Comparison of ENCODE assay signal across 28 cellular contexts in the genomic region with DNA sequence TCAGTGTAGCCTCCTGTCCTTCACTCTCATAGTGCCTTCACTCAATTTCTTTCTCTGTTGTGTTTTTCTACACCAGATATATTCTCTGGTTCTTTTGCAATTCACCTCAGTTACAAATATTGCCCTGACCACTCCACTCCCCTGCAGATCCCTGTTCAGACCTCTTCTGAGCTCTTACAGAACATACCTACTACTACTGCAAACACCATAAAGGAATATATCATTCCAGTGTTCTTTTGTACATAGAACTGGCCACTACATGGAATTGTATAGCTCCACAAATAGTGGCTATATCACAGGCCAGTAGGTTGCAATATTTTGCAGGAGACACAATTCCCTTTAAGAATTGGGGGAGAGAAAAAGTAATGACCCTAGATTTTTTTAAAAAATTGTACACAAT. TPM values are rescaled to one million over a fixed set of nuclear protein-coding genes. Genes with fewer than 3 reads are reported as not detected.
"Had no signal": no experiment of that assay in that cellular context is flagged by ENCODE, and none has a peak within 500 bp of the region (broad histone marks: within the 10 kb centered on the region; RNA-seq: fewer than 3 reads in every experiment).

No MANE protein-coding gene starts in this region.

- H3K27ac Mint-ChIP-seq: effector memory CD8-positive, alpha-beta T cell; natural killer cell; stimulated activated naive CD8-positive, alpha-beta T cell treated with anti-CD3 and anti-CD28 coated beads, Interleukin-15, amount 100 ng/mL, for 72 hours had no signal

- H3K4me3 Mint-ChIP-seq: effector memory CD8-positive, alpha-beta T cell; natural killer cell; stimulated activated naive CD8-positive, alpha-beta T cell treated with anti-CD3 and anti-CD28 coated beads, Interleukin-15, amount 100 ng/mL, for 72 hours had no signal

- DNase-seq: dermis blood vessel endothelial cell; effector memory CD8-positive, alpha-beta T cell; erythroblast; esophagus squamous epithelium; glutamatergic neuron; heart right ventricle; hippocampal formation; left cardiac atrium; mammary epithelial cell; mesendoderm; midbrain; natural killer cell; occipital lobe; ovary; posterior cingulate gyrus; psoas muscle; stimulated activated CD4-positive, alpha-beta T cell treated with anti-CD3 and anti-CD28 coated beads, Interleukin-15, amount 100 ng/mL, for 24 hours; stimulated activated CD4-positive, alpha-beta T cell treated with anti-CD3 and anti-CD28 coated beads, Interleukin-2, amount 100 ng/mL, for 48 hours; stimulated activated naive CD4-positive, alpha-beta T cell; stimulated activated naive CD8-positive, alpha-beta T cell treated with anti-CD3 and anti-CD28 coated beads, Interleukin-15, amount 100 ng/mL, for 72 hours; upper lobe of left lung; uterus had no signal

- H3K9me3 ChIP-seq: esophagus squamous epithelium, heart right ventricle, ovary, psoas muscle, right atrium auricular region, suprapubic skin, upper lobe of left lung, uterus had no signal

- H3K27me3 ChIP-seq: esophagus squamous epithelium, heart right ventricle, ovary, right atrium auricular region, suprapubic skin, upper lobe of left lung, uterus had no signal

- H3K9me3 Mint-ChIP-seq: natural killer cell; stimulated activated naive CD8-positive, alpha-beta T cell treated with anti-CD3 and anti-CD28 coated beads, Interleukin-15, amount 100 ng/mL, for 72 hours had no signal

- H3K36me3 Mint-ChIP-seq: natural killer cell had no signal

- H3K4me1 Mint-ChIP-seq: natural killer cell; stimulated activated naive CD8-positive, alpha-beta T cell treated with anti-CD3 and anti-CD28 coated beads, Interleukin-15, amount 100 ng/mL, for 72 hours had no signal

- FAIRE-seq: endometrium had no signal

- H3K4me1 ChIP-seq: heart right ventricle, psoas muscle, right atrium auricular region, suprapubic skin, uterus had no signal

- ATAC-seq: effector memory CD8-positive, alpha-beta T cell; heart right ventricle; left cardiac atrium; natural killer cell; psoas muscle; stimulated activated naive CD8-positive, alpha-beta T cell treated with anti-CD3 and anti-CD28 coated beads, Interleukin-15, amount 100 ng/mL, for 72 hours had no signal

- H3K36me3 ChIP-seq: esophagus squamous epithelium, heart right ventricle, ovary, right atrium auricular region, suprapubic skin, uterus had no signal

- H3K27ac ChIP-seq: coronary artery, esophagus squamous epithelium, heart right ventricle, ovary, psoas muscle, right atrium auricular region, suprapubic skin, upper lobe of left lung, uterus had no signal

- H3K4me3 ChIP-seq: coronary artery, esophagus squamous epithelium, heart right ventricle, ovary, psoas muscle, right atrium auricular region, skin epidermis, suprapubic skin, upper lobe of left lung, uterus had no signal

RNA-seq across cellular contexts. Expression of a gene that starts 21.0 kb away (rescaled TPM):
- polyA plus RNA-seq: neural cell had no signal
